8 cellular contexts compared by ENCODE assay signal in the genomic region with DNA sequence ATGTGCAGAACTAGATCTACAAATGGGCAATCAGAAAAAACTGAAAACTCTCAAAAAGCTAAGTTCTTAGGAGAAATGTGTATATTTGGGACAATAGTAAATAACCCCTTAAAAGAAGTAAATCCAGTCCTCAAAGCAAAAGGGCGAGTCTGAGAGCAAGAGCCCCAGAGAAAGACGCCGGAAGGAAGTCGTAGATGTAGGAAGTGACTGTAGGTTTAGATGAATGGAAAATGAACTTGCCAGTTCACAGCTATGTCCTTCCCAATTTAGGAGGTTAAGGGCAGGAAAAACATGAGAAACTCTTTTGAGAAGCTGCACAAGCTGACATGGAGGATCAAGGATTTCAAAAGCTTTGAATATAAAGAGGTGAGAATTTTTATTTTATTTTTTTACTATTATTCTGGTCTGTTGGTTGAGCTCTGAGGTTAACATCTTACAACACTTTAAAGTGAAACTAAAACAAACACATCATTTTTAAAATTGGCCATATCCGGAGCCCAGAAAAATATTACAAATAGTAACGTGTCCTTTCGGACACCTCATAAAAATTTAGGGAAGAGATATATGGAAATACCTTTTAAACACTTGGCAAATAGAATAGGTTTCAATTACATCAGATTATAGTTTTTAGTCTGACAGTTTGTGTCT.
DNase-seq lines count a peak whose midpoint lies in the region; ATAC-seq and TF ChIP-seq lines count a peak whose summit lies in the region.

No MANE protein-coding gene starts in this region.

- TF ChIP-seq EP300 in stomach (IDR thresholded peaks at IDR 0.05) (no peak), ovary (IDR thresholded peaks at IDR 0.05) (no peak)

- H3K4me1 ChIP-seq in rectal smooth muscle tissue (ENCODE audit: control insufficient read depth, insufficient read depth, low read length) (no peaks in the 10 kb centered on the region), stomach (no peaks in the 10 kb centered on the region), ovary (ENCODE audit: insufficient read depth) (no peaks in the 10 kb centered on the region)

- H3K9me3 ChIP-seq in stomach (no peaks in the 10 kb centered on the region), ovary (no peaks in the 10 kb centered on the region)

- intact Hi-C loops in stomach (cut with DNase I; ENCODE audit: low total_unique reads): no loop called here
- intact Hi-C loops in ovary (cut with DNase I): no loop called here

- TF ChIP-seq CTCF in stomach (IDR thresholded peaks at IDR 0.05): no peak
- no peak for TF ChIP-seq CTCF in ovary (IDR thresholded peaks at IDR 0.05)

- peak; percentile 43 to 55 for ATAC-seq in activated CD4-positive, CD25-positive, alpha-beta regulatory T cell treated with anti-CD3 and anti-CD28 coated beads, Interleukin-2, amount 50 U/mL, for 24 hours
- peak; percentile 92 for ATAC-seq in HG02678 (IDR thresholded peaks at IDR 0.05; ENCODE audit: unreplicated experiment)

- DNase-seq in activated CD4-positive, CD25-positive, alpha-beta regulatory T cell (lab: John Stamatoyannopoulos, UW): no peak
- DNase-seq in OCI-M1 (lab: John Stamatoyannopoulos, UW): peak; percentile 79
- no peak for DNase-seq in stomach
- no peak for DNase-seq in ACHN
- no peak for DNase-seq in ovary

- TF ChIP-seq POLR2A in stomach (IDR thresholded peaks at IDR 0.05) (no peak), ovary (IDR thresholded peaks at IDR 0.05) (no peak)

- H3K9ac ChIP-seq in rectal smooth muscle tissue (ENCODE audit: low read length): no peak overlapping the region

- H3K27ac ChIP-seq in rectal smooth muscle tissue (ENCODE audit: low read depth, low read length) (no peak overlapping the region), stomach (no peak overlapping the region), ovary (no peak overlapping the region)

- H3K27me3 ChIP-seq in rectal smooth muscle tissue (ENCODE audit: control insufficient read depth, insufficient read depth, low read length): no peaks in the 10 kb centered on the region
- no peaks in the 10 kb centered on the region for H3K27me3 ChIP-seq in stomach
- no peaks in the 10 kb centered on the region for H3K27me3 ChIP-seq in ovary

- in situ Hi-C loops in ACHN (cut with HindIII; ENCODE audit: low pct_ligation_motif_present, low pct_unique_long_range_greater_than_20kb, low sequenced_read_pairs): no loop called here

- peak overlapping the region; percentile 0 for H3K4me3 ChIP-seq in rectal smooth muscle tissue (ENCODE audit: low read length)
- H3K4me3 ChIP-seq in stomach: no peak overlapping the region
- no peak overlapping the region for H3K4me3 ChIP-seq in ovary

- no peaks in the 10 kb centered on the region for H3K36me3 ChIP-seq in rectal smooth muscle tissue (ENCODE audit: control insufficient read depth, insufficient read depth, low read length)
- no peaks in the 10 kb centered on the region for H3K36me3 ChIP-seq in stomach
- H3K36me3 ChIP-seq in ovary: no peaks in the 10 kb centered on the region

- 63 to 81% (median 71%) methylated on average over 7 of the region's 7 CpGs for WGBS in stomach, 5 donors
- WGBS in ovary, 3 donors: 68 to 72% (median 72%) methylated on average over 7 of the region's 7 CpGs
